19 cellular contexts compared by ENCODE assay signal in genomic region chr18:49022311-49023280, GRCh38.
A peak's percentile ranks its signal among the peaks of the same experiment; 100 is the strongest.
DNase-seq lines count a peak whose midpoint lies in the region; ATAC-seq and TF ChIP-seq lines count a peak whose summit lies in the region.
"Had no signal": no experiment of that assay in that cellular context is flagged by ENCODE, and none has a peak within 500 bp of the region (broad histone marks: within the 10 kb centered on the region; RNA-seq: fewer than 3 reads in every experiment).

No MANE protein-coding gene starts in this region.

- H3K36me3 ChIP-seq in BLaER1 (peaks cover 24% of the 10 kb centered on the region; the same call in 1 of the 2 replicates), DOHH2 (ENCODE audit: control insufficient read depth, low read length) (no peaks in the 10 kb centered on the region), trophoblast cell (ENCODE audit: control insufficient read depth in 1 of 2, insufficient read depth in 2 of 2, low read length in 2 of 2) (no peaks in the 10 kb centered on the region)
- H3K36me3 ChIP-seq: adrenal gland, BE2C, cardiac muscle cell, esophagus muscularis mucosa, lower lobe of right lung had no signal

- H3K9me3 Mint-ChIP-seq in chondrocyte (ENCODE audit: low read depth) = no peaks in the 10 kb centered on the region
- H3K9me3 Mint-ChIP-seq: T-helper 1 cell treated with Interleukin-12 subunit alpha and Interleukin-12 subunit beta and Interleukin-4 antibody, amounts not matched to agents 30 μg/mL and 1 μg/mL, for 36 hours had no signal

- H3K9me3 ChIP-seq in BLaER1 (no peaks in the 10 kb centered on the region), DOHH2 (ENCODE audit: control insufficient read depth, insufficient read depth, low read length) (no peaks in the 10 kb centered on the region), trophoblast cell (ENCODE audit: insufficient read depth, low read depth, low read length) (peaks cover 7% of the 10 kb centered on the region)
- H3K9me3 ChIP-seq: adrenal gland, BE2C, esophagus muscularis mucosa, lower lobe of right lung had no signal

- no peaks in the 10 kb centered on the region for H3K27me3 Mint-ChIP-seq in chondrocyte (ENCODE audit: low read depth)

- no peak for ATAC-seq in GM19395 (IDR thresholded peaks at IDR 0.05; ENCODE audit: unreplicated experiment)

- H3K27ac Mint-ChIP-seq in chondrocyte (ENCODE audit: unreplicated experiment) = no peak overlapping the region
- H3K27ac Mint-ChIP-seq: T-helper 1 cell treated with Interleukin-12 subunit alpha and Interleukin-12 subunit beta and Interleukin-4 antibody, amounts not matched to agents 30 μg/mL and 1 μg/mL, for 36 hours had no signal

- TF ChIP-seq CTCF in DOHH2 (IDR thresholded peaks at IDR 0.05; ENCODE audit: low read depth, low read length, poor library complexity, severe bottlenecking) (no peak), chondrocyte (IDR thresholded peaks at IDR 0.05) (no peak)

- H2BK5ac ChIP-seq in trophoblast cell (ENCODE audit: low read depth, low read length, poor library complexity) = no peak overlapping the region

- no peak overlapping the region for H4K8ac ChIP-seq in trophoblast cell (ENCODE audit: low read depth, low read length)

- H2AFZ ChIP-seq in trophoblast cell (ENCODE audit: insufficient read depth, low read length, poor library complexity) = no peak overlapping the region

- DNase-seq in chondrocyte (ENCODE audit: low spot score) (peak; percentile 65), trophoblast cell (no peak), NCI-H187 (lab: John Stamatoyannopoulos, UW) (no peak), DMS114 treated with DMSO at 0.1 percent for 48 hours (lab: John Stamatoyannopoulos, UW; ENCODE audit: unreplicated experiment) (no peak)
- DNase-seq: activated gamma-delta T cell; effector CD4-positive, alpha-beta T cell; NCI-H187 treated with DMSO at 0.1 percent for 48 hours; NCI-H446 had no signal

- H3K4me1 ChIP-seq in BLaER1 (peaks cover 99% of the 10 kb centered on the region), DOHH2 (ENCODE audit: control insufficient read depth, low read length) (peaks cover 44% of the 10 kb centered on the region), trophoblast cell (ENCODE audit: control insufficient read depth in 1 of 2, insufficient read depth in 2 of 2, low read length in 2 of 2) (peaks cover 28 to 40% of the 10 kb centered on the region in 2 experiments)
- H3K4me1 ChIP-seq: adrenal gland, lower lobe of right lung had no signal

- peak overlapping the region; percentile 86 for H3K4me2 ChIP-seq in BLaER1
- peak overlapping the region; percentile 61 for H3K4me2 ChIP-seq in DOHH2 (ENCODE audit: low read length)
- no peak overlapping the region for H3K4me2 ChIP-seq in trophoblast cell (ENCODE audit: low read length)

- peak overlapping the region; percentile 96 for H3K9ac ChIP-seq in BLaER1
- no peak overlapping the region for H3K9ac ChIP-seq in trophoblast cell (ENCODE audit: low read length)
- H3K9ac ChIP-seq: parathyroid adenoma had no signal

- H3K79me2 ChIP-seq in DOHH2 (ENCODE audit: control insufficient read depth, low read length) (no peaks in the 10 kb centered on the region), trophoblast cell (ENCODE audit: control insufficient read depth, insufficient read depth, low read length, poor library complexity) (peaks cover 14% of the 10 kb centered on the region)
- H3K79me2 ChIP-seq: parathyroid adenoma had no signal

- peaks cover 5% of the 10 kb centered on the region for H3K4me1 Mint-ChIP-seq in chondrocyte (ENCODE audit: low read depth)

- peak overlapping the region; percentile 51 for H2AK5ac ChIP-seq in trophoblast cell (ENCODE audit: low read length)

- H3K27ac ChIP-seq in BLaER1 = peak overlapping the region; percentile 100
- H3K27ac ChIP-seq in DOHH2 (ENCODE audit: low read depth, low read length) = peak overlapping the region; percentile 71
- no peak overlapping the region for H3K27ac ChIP-seq in trophoblast cell (ENCODE audit: low read depth, low read length)
- H3K27ac ChIP-seq: adrenal gland, cardiac muscle cell, esophagus muscularis mucosa, HL-60, parathyroid adenoma had no signal

- H3K14ac ChIP-seq in trophoblast cell (ENCODE audit: low read length) = peak overlapping the region; percentile 4

- H3K9me2 ChIP-seq in DOHH2 (replicated peaks; ENCODE audit: control insufficient read depth, low read length) = no peaks in the 10 kb centered on the region

- no peak overlapping the region for H2BK120ac ChIP-seq in trophoblast cell (ENCODE audit: insufficient read depth, low read length, poor library complexity)

- peak overlapping the region; percentile 50 for H2BK12ac ChIP-seq in trophoblast cell (ENCODE audit: low read length)

- H3K36me3 Mint-ChIP-seq in chondrocyte (ENCODE audit: low read depth) = no peaks in the 10 kb centered on the region

- H3K4ac ChIP-seq in trophoblast cell (ENCODE audit: low read depth, low read length) = no peak overlapping the region

- H3K4me3 ChIP-seq in BLaER1 (peak overlapping the region; percentile 75), DOHH2 (ENCODE audit: low read length) (peak overlapping the region; percentile 52), trophoblast cell (ENCODE audit: low read depth, low read length) (no peak overlapping the region)
- H3K4me3 ChIP-seq: adrenal gland, cardiac muscle cell, esophagus muscularis mucosa, lower lobe of right lung had no signal

- H3K27me3 ChIP-seq in BLaER1 (no peaks in the 10 kb centered on the region), DOHH2 (ENCODE audit: control insufficient read depth, low read length) (no peaks in the 10 kb centered on the region), trophoblast cell (ENCODE audit: insufficient read depth, low read length) (no peaks in the 10 kb centered on the region)
- H3K27me3 ChIP-seq: adrenal gland, BE2C, cardiac muscle cell had no signal

- H3K23ac ChIP-seq in trophoblast cell (ENCODE audit: low read length) = no peak overlapping the region

- H3K18ac ChIP-seq in trophoblast cell (ENCODE audit: low read length) = no peak overlapping the region

- H4K12ac ChIP-seq in trophoblast cell (ENCODE audit: low read depth, low read length) = no peak overlapping the region

- no CpG with 5 or more reads among the region's 14 CpGs for WGBS in trophoblast cell (ENCODE audit: extremely low coverage, insufficient coverage, insufficient read length)

- H4K20me1 ChIP-seq in BLaER1 = peaks cover 17% of the 10 kb centered on the region; the same call in 1 of the 2 replicates
- H4K20me1 ChIP-seq in DOHH2 (ENCODE audit: control insufficient read depth, insufficient read depth, low read depth, low read length) = no peaks in the 10 kb centered on the region

- H3K4me3 Mint-ChIP-seq in chondrocyte (ENCODE audit: unreplicated experiment) = no peak overlapping the region
- H3K4me3 Mint-ChIP-seq: T-helper 1 cell treated with Interleukin-12 subunit alpha and Interleukin-12 subunit beta and Interleukin-4 antibody, amounts not matched to agents 30 μg/mL and 1 μg/mL, for 36 hours had no signal

- no peaks in the 10 kb centered on the region for H3F3A ChIP-seq in DOHH2 (ENCODE audit: control insufficient read depth, insufficient read depth)

- peaks cover 37% of the 10 kb centered on the region for H3K79me1 ChIP-seq in trophoblast cell (ENCODE audit: low read length)

- no peak overlapping the region for H4K91ac ChIP-seq in trophoblast cell (ENCODE audit: low read depth, low read length)
